1 cellular context compared by ENCODE assay signal in the genomic region with DNA sequence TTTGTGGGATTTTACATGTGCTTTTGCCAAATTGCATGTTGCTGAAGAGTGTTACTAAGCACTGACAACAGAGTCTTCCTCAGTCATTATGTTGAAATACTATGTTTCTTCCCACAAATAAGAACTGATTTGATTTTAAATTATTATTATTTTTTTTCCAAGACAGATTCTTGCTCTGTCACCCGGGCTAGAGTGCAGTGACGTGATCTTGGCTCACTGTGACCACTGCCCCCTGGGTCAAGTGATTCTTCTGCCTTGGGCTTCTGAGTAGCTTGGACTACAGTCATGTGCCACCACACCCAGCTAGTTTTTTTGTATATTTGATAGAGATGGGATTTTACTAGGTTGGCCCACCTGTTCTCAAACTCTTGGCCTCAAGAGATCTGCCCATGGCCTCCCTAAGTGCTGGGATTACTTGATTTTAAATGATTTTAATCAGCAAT.
TF ChIP-seq lines count a peak whose summit lies in the region.

No MANE protein-coding gene starts in this region.

TF ChIP-seq in GM23338, 12 proteins besides CTCF, POLR2A, EP300 and RAD21 (continued from another document):
- TF ChIP-seq, protein P1, sequence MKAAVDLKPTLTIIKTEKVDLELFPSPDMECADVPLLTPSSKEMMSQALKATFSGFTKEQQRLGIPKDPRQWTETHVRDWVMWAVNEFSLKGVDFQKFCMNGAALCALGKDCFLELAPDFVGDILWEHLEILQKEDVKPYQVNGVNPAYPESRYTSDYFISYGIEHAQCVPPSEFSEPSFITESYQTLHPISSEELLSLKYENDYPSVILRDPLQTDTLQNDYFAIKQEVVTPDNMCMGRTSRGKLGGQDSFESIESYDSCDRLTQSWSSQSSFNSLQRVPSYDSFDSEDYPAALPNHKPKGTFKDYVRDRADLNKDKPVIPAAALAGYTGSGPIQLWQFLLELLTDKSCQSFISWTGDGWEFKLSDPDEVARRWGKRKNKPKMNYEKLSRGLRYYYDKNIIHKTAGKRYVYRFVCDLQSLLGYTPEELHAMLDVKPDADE (IDR thresholded peaks at IDR 0.05) = no peak
- TF ChIP-seq STAT1 (IDR thresholded peaks at IDR 0.05; ENCODE audit: unreplicated experiment) = no peak
- TF ChIP-seq EZH2 (IDR thresholded peaks at IDR 0.05; ENCODE audit: low read depth, unreplicated experiment) = no peak
- TF ChIP-seq, protein P2, sequence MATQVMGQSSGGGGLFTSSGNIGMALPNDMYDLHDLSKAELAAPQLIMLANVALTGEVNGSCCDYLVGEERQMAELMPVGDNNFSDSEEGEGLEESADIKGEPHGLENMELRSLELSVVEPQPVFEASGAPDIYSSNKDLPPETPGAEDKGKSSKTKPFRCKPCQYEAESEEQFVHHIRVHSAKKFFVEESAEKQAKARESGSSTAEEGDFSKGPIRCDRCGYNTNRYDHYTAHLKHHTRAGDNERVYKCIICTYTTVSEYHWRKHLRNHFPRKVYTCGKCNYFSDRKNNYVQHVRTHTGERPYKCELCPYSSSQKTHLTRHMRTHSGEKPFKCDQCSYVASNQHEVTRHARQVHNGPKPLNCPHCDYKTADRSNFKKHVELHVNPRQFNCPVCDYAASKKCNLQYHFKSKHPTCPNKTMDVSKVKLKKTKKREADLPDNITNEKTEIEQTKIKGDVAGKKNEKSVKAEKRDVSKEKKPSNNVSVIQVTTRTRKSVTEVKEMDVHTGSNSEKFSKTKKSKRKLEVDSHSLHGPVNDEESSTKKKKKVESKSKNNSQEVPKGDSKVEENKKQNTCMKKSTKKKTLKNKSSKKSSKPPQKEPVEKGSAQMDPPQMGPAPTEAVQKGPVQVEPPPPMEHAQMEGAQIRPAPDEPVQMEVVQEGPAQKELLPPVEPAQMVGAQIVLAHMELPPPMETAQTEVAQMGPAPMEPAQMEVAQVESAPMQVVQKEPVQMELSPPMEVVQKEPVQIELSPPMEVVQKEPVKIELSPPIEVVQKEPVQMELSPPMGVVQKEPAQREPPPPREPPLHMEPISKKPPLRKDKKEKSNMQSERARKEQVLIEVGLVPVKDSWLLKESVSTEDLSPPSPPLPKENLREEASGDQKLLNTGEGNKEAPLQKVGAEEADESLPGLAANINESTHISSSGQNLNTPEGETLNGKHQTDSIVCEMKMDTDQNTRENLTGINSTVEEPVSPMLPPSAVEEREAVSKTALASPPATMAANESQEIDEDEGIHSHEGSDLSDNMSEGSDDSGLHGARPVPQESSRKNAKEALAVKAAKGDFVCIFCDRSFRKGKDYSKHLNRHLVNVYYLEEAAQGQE (IDR thresholded peaks at IDR 0.05; ENCODE audit: unreplicated experiment) = no peak
- TF ChIP-seq POLR2AphosphoS5 (IDR thresholded peaks at IDR 0.05; ENCODE audit: low read depth) = no peak
- TF ChIP-seq EZH2phosphoT487 (IDR thresholded peaks at IDR 0.05; ENCODE audit: unreplicated experiment) = no peak
- TF ChIP-seq ZNF114 (CRISPR knock-in tag; IDR thresholded peaks at IDR 0.05) = no peak
- TF ChIP-seq JUNB (IDR thresholded peaks at IDR 0.05; ENCODE audit: unreplicated experiment) = no peak
- no peak for TF ChIP-seq ZNF331 (CRISPR knock-in tag; IDR thresholded peaks at IDR 0.05; ENCODE audit: low read depth)
- no peak for TF ChIP-seq NANOG (IDR thresholded peaks at IDR 0.05; ENCODE audit: borderline replicate concordance)
- no peak for TF ChIP-seq CREB1 (CRISPR knock-in tag; IDR thresholded peaks at IDR 0.05; ENCODE audit: low read depth)
TF ChIP-seq in GM23338: peak in this region for 0.
